In genomic region chr5:50489491-50489890, GRCh38 we compare ENCODE assay signal across 9 cellular contexts. TPM values are rescaled to one million over a fixed set of nuclear protein-coding genes. Genes with fewer than 3 reads are reported as not detected.
A peak's percentile ranks its signal among the peaks of the same experiment; 100 is the strongest.
DNase-seq lines count a peak whose midpoint lies in the region; ATAC-seq and TF ChIP-seq lines count a peak whose summit lies in the region.
"Not testable (repeated sequence)": the region's sequence is repeated elsewhere in the genome, so short reads cannot be mapped to it uniquely, and the experiment has no call there.
"Had no signal": no experiment of that assay in that cellular context is flagged by ENCODE, and none has a peak within 500 bp of the region (broad histone marks: within the 10 kb centered on the region; RNA-seq: fewer than 3 reads in every experiment).

No MANE protein-coding gene starts in this region.

- WGBS in spleen, 5 donors, result 79 to 95% (median 88%) methylated on average over 9 to 10 of the region's 10 CpGs

- H3K27ac ChIP-seq in CD4-positive, CD25-positive, alpha-beta regulatory T cell (ENCODE audit: insufficient read depth, low read length, poor library complexity, severe bottlenecking); spleen: not testable (repeated sequence)
- peak overlapping the region; percentile 44; the same call in 1 of the 2 replicates for H3K27ac ChIP-seq in DND-41 (ENCODE audit: low read length)

- not testable (repeated sequence) for H3K27me3 ChIP-seq in CD4-positive, CD25-positive, alpha-beta regulatory T cell (ENCODE audit: control insufficient read depth, insufficient read depth, low read length); DND-41 (ENCODE audit: insufficient read depth, low read length, poor library complexity); spleen (replicated peaks in 1 of 7)

- POLR2A ChIA-PET in activated CD4-positive, alpha-beta memory T cell treated with anti-CD3 and anti-CD28 coated beads for 36 hours (lab: Charles Lee), result not testable (repeated sequence)

- H3K4me3 Mint-ChIP-seq in CD4-positive, CD25-positive, alpha-beta regulatory T cell, result peak overlapping the region in 2 of 4 donors; percentile 59 to 69
- peak overlapping the region; percentile 47 for H3K4me3 Mint-ChIP-seq in T-helper 17 cell
- not testable (repeated sequence) for H3K4me3 Mint-ChIP-seq in activated CD4-positive, alpha-beta memory T cell treated with anti-CD3 and anti-CD28 coated beads for 36 hours; activated T-cell treated with anti-CD3 and anti-CD28 coated beads, Interleukin-2, amount 50 U/mL, for 4 hours
- peak overlapping the region in 1 of 2 donors; percentile 49 for H3K4me3 Mint-ChIP-seq in effector memory CD8-positive, alpha-beta T cell

- H3K4me2 ChIP-seq in DND-41 (ENCODE audit: insufficient read depth, low read length), result not testable (repeated sequence)

- CTCF ChIA-PET in activated CD4-positive, alpha-beta memory T cell treated with anti-CD3 and anti-CD28 coated beads for 36 hours (lab: Charles Lee), result not testable (repeated sequence)

- not testable (repeated sequence) for TF ChIP-seq POLR2A in spleen (IDR thresholded peaks at IDR 0.05)

- H4K20me1 ChIP-seq in DND-41 (ENCODE audit: insufficient read depth, low read length), result not testable (repeated sequence)

- ATAC-seq in CD4-positive, CD25-positive, alpha-beta regulatory T cell (ENCODE audit: low read depth in 2 of 2); DND-41 (ENCODE audit: insufficient read depth, low read depth); activated T-cell treated with anti-CD3 and anti-CD28 coated beads, Interleukin-2, amount 50 U/mL, for 4 hours; effector memory CD8-positive, alpha-beta T cell (replicated peaks): not testable (repeated sequence)
- ATAC-seq in T-helper 17 cell, result peak; percentile 50

- not testable (repeated sequence) for H2AFZ ChIP-seq in DND-41 (ENCODE audit: low read depth, low read length)

- peaks cover 10% of the 10 kb centered on the region for H3K36me3 Mint-ChIP-seq in CD4-positive, CD25-positive, alpha-beta regulatory T cell
- not testable (repeated sequence) for H3K36me3 Mint-ChIP-seq in T-helper 17 cell (ENCODE audit: low read depth); activated T-cell treated with anti-CD3 and anti-CD28 coated beads, Interleukin-2, amount 50 U/mL, for 4 hours (ENCODE audit: insufficient read depth); effector memory CD8-positive, alpha-beta T cell (ENCODE audit: insufficient read depth)
- H3K36me3 Mint-ChIP-seq in activated CD4-positive, alpha-beta memory T cell treated with anti-CD3 and anti-CD28 coated beads for 36 hours, result peaks cover 18% of the 10 kb centered on the region

- not testable (repeated sequence) for H3K9me3 ChIP-seq in CD4-positive, CD25-positive, alpha-beta regulatory T cell (ENCODE audit: control insufficient read depth in 2 of 2, low read length in 2 of 2); DND-41 (ENCODE audit: insufficient read depth, low read length, severe bottlenecking); T-helper 17 cell (ENCODE audit: control insufficient read depth, low read length, poor library complexity, severe bottlenecking); spleen

- peak overlapping the region in 2 of 3 donors; percentile 63 to 91 for H3K27ac Mint-ChIP-seq in CD4-positive, CD25-positive, alpha-beta regulatory T cell
- H3K27ac Mint-ChIP-seq in T-helper 17 cell, result peak overlapping the region; percentile 37
- H3K27ac Mint-ChIP-seq in activated CD4-positive, alpha-beta memory T cell treated with anti-CD3 and anti-CD28 coated beads for 36 hours, result not testable (repeated sequence)
- peak overlapping the region in 1 of 2 donors; percentile 75 for H3K27ac Mint-ChIP-seq in effector memory CD8-positive, alpha-beta T cell

- TF ChIP-seq CTCF in DND-41 (IDR thresholded peaks at IDR 0.05; ENCODE audit: borderline replicate concordance, extremely low read depth, low read length, poor library complexity, severe bottlenecking); spleen (IDR thresholded peaks at IDR 0.05 in 8 of 11, conservative IDR thresholded peaks at IDR 0.05 in 3 of 11): not testable (repeated sequence)

- not testable (repeated sequence) for H3K36me3 ChIP-seq in CD4-positive, CD25-positive, alpha-beta regulatory T cell (ENCODE audit: control insufficient read depth, insufficient read depth, low read length); DND-41 (ENCODE audit: insufficient read depth, low read length); spleen

- DNase-seq in CD4-positive, CD25-positive, alpha-beta regulatory T cell, result peak in 2 of 3 donors; percentile 81 to 82
- DNase-seq in DND-41, result peak; percentile 45
- peak in 1 of 3 donors; percentile 36 for DNase-seq in T-helper 17 cell
- DNase-seq in activated CD4-positive, alpha-beta memory T cell treated with anti-CD3 and anti-CD28 coated beads for 36 hours, result peak; percentile 48
- DNase-seq in activated T-cell treated with anti-CD3 and anti-CD28 coated beads, Interleukin-2, amount 50 U/mL, for 4 hours, result peak; percentile 8
- peak; percentile 38 for DNase-seq in activated gamma-delta T cell treated with Interleukin-2 at 50 U/mL for 16 hours
- peak; percentile 1 to 51 (median 45) for DNase-seq in effector memory CD8-positive, alpha-beta T cell
- peak; percentile 84 for DNase-seq in spleen

- not testable (repeated sequence) for H3K79me2 ChIP-seq in DND-41 (ENCODE audit: insufficient read depth, low read length)

- not testable (repeated sequence) for H3K4me1 ChIP-seq in CD4-positive, CD25-positive, alpha-beta regulatory T cell (ENCODE audit: control insufficient read depth, insufficient read depth, low read length, poor library complexity, severe bottlenecking); DND-41 (ENCODE audit: insufficient read depth, low read length); spleen

- peaks cover 3 to 30% (median 14%) of the 10 kb centered on the region in 4 donors for H3K4me1 Mint-ChIP-seq in CD4-positive, CD25-positive, alpha-beta regulatory T cell
- not testable (repeated sequence) for H3K4me1 Mint-ChIP-seq in T-helper 17 cell
- peaks cover 13% of the 10 kb centered on the region for H3K4me1 Mint-ChIP-seq in activated CD4-positive, alpha-beta memory T cell treated with anti-CD3 and anti-CD28 coated beads for 36 hours (ENCODE audit: low read depth)
- H3K4me1 Mint-ChIP-seq in activated T-cell treated with anti-CD3 and anti-CD28 coated beads, Interleukin-2, amount 50 U/mL, for 4 hours (ENCODE audit: low read depth), result peaks cover 25% of the 10 kb centered on the region
- peaks cover 13 to 15% of the 10 kb centered on the region in 2 donors for H3K4me1 Mint-ChIP-seq in effector memory CD8-positive, alpha-beta T cell (ENCODE audit: low read depth in 2 of 2)

- peaks cover 0 to 42% (median 15%) of the 10 kb centered on the region in 7 donors for H3K9me3 Mint-ChIP-seq in CD4-positive, CD25-positive, alpha-beta regulatory T cell
- H3K9me3 Mint-ChIP-seq in activated CD4-positive, alpha-beta memory T cell treated with anti-CD3 and anti-CD28 coated beads for 36 hours, result peaks cover 38% of the 10 kb centered on the region
- H3K9me3 Mint-ChIP-seq in activated T-cell treated with anti-CD3 and anti-CD28 coated beads, Interleukin-2, amount 50 U/mL, for 4 hours, result peaks cover 12% of the 10 kb centered on the region
- H3K9me3 Mint-ChIP-seq in effector memory CD8-positive, alpha-beta T cell, result not testable (repeated sequence)

- not testable (repeated sequence) for H3K4me3 ChIP-seq in CD4-positive, CD25-positive, alpha-beta regulatory T cell (ENCODE audit: low read depth, low read length); DND-41 (ENCODE audit: low read depth in 1 of 2, low read length in 2 of 2); spleen

- intact Hi-C loops in activated CD4-positive, alpha-beta memory T cell treated with anti-CD3 and anti-CD28 coated beads for 36 hours (cut with micrococcal nuclease); spleen (cut with DNase I; ENCODE audit: low total_unique reads): not testable (repeated sequence)

- H3K27me3 Mint-ChIP-seq in CD4-positive, CD25-positive, alpha-beta regulatory T cell; T-helper 17 cell; activated CD4-positive, alpha-beta memory T cell treated with anti-CD3 and anti-CD28 coated beads for 36 hours; activated T-cell treated with anti-CD3 and anti-CD28 coated beads, Interleukin-2, amount 50 U/mL, for 4 hours (ENCODE audit: low read depth); effector memory CD8-positive, alpha-beta T cell: not testable (repeated sequence)

- not testable (repeated sequence) for H3K9ac ChIP-seq in DND-41 (ENCODE audit: low read depth, low read length)

RNA-seq across cellular contexts. Expression of gene EMB, which starts 48.4 kb away (rescaled TPM):
- 195 TPM for total RNA-seq in CD4-positive, CD25-positive, alpha-beta regulatory T cell
- 100 to 1,000 TPM; 130 to 304 (median 229) TPM for polyA plus RNA-seq in CD4-positive, CD25-positive, alpha-beta regulatory T cell
- total RNA-seq in T-helper 17 cell (100 to 1,000 TPM; 184 to 186 TPM), spleen (10 to 100 TPM; 56.2 to 99.9 (median 91.9) TPM)
- total RNA-seq in activated CD4-positive, alpha-beta memory T cell treated with anti-CD3 and anti-CD28 coated beads for 36 hours, result 10 to 100 TPM; 87.6 to 90.2 TPM
- total RNA-seq in activated T-cell treated with anti-CD3 and anti-CD28 coated beads, Interleukin-2, amount 50 U/mL, for 4 hours, result 10 to 100 TPM; 42.1 to 61.6 (median 57.2) TPM
- polyA plus RNA-seq in spleen, result 10 to 100 TPM; 24.7 to 32.1 (median 24.9) TPM
- polyA plus RNA-seq: GM23248 had no signal
